8 cellular contexts compared by ENCODE assay signal in the genomic region with DNA sequence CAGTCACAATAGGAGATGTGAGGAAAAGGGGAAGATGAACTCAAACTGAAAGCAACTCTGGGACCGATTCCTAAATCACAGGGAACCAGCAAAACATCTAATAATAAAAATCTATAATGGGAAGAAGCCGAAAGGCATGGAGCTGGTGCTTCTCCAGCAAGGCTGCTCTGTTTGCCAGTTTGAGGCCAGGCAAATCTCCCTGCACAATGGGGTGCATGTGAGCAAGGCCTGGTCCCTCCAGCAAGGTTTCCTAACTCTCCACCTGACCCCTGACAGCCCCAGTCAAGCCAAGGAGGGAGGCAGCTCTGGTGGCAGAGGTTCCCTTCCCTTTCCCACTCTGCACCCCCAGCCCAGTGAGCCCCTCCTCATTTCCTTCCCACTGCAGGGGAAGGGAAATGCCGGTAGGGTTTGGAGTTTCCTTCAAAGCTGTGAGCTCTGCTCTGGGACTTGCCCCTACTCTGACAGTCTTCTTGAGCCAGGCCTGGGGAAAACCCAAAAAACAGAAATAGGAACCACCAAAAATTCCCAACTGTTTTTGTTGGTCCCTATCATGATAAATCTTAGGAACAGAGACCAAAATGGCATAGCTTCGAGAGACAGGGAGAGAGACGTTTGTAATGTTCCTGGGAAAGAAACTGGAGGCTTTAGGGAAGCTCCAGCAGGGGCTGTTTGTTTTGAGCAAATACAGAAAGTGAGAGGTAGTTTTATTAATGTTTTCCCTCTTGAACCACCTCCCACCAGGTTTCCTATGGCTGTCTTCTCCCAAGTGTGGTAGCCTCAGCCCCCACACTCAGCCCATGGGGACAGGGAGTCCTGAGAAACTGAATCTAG. TPM values are rescaled to one million over a fixed set of nuclear protein-coding genes. Genes with fewer than 3 reads are reported as not detected.
DNase-seq lines count a peak whose midpoint lies in the region; ATAC-seq and TF ChIP-seq lines count a peak whose summit lies in the region.

No MANE protein-coding gene starts in this region.

- peak overlapping the region; percentile 90 for H3K27ac Mint-ChIP-seq in T-helper 1 cell treated with Interleukin-12 subunit alpha and Interleukin-12 subunit beta and Interleukin-4 antibody, amounts not matched to agents 30 μg/mL and 1 μg/mL, for 36 hours

- no peak for TF ChIP-seq CTCF in right lobe of liver (IDR thresholded peaks at IDR 0.05)

- WGBS in right lobe of liver (ENCODE audit: insufficient coverage, low coverage, low lambda C conversion rate, missing lambda C conversion rate): 48% methylated on average over 4 of the region's 5 CpGs

- H3K27me3 Mint-ChIP-seq in T-helper 1 cell treated with Interleukin-12 subunit alpha and Interleukin-12 subunit beta and Interleukin-4 antibody, amounts not matched to agents 30 μg/mL and 1 μg/mL, for 36 hours (ENCODE audit: low read depth): no peaks in the 10 kb centered on the region

- H3K36me3 Mint-ChIP-seq in T-helper 1 cell treated with Interleukin-12 subunit alpha and Interleukin-12 subunit beta and Interleukin-4 antibody, amounts not matched to agents 30 μg/mL and 1 μg/mL, for 36 hours (ENCODE audit: low read depth): peaks cover 13% of the 10 kb centered on the region

- ATAC-seq in right lobe of liver (peak in 1 of 4 donors; percentile 12), HG03460 (IDR thresholded peaks at IDR 0.05; ENCODE audit: unreplicated experiment) (no peak), GM21786 (IDR thresholded peaks at IDR 0.05; ENCODE audit: unreplicated experiment) (no peak)

- peak overlapping the region; percentile 7 for H3K4me3 Mint-ChIP-seq in T-helper 1 cell treated with Interleukin-12 subunit alpha and Interleukin-12 subunit beta and Interleukin-4 antibody, amounts not matched to agents 30 μg/mL and 1 μg/mL, for 36 hours

- DNase-seq in T-helper 1 cell (no peak), adipocyte (ENCODE audit: low read depth) (no peak), right lobe of liver (no peak), NCI-H2107 treated with DMSO at 0.1 percent for 48 hours (lab: John Stamatoyannopoulos, UW; ENCODE audit: unreplicated experiment) (no peak)

- intact Hi-C loops in right lobe of liver (cut with DNase I): no loop called here

- H3K36me3 ChIP-seq in adipocyte (ENCODE audit: control insufficient read depth, insufficient read depth, low read length, severe bottlenecking) (no peaks in the 10 kb centered on the region), right lobe of liver (no peaks in the 10 kb centered on the region), subcutaneous abdominal adipose tissue (ENCODE audit: control insufficient read depth in 5 of 5, insufficient read depth in 5 of 5, low read length in 5 of 5) (no peaks in the 10 kb centered on the region)

- peak overlapping the region; percentile 74 for H3K9ac ChIP-seq in adipocyte (ENCODE audit: low read length)
- peak overlapping the region in 3 of 5 donors; percentile 66 to 81 (median 69) for H3K9ac ChIP-seq in subcutaneous abdominal adipose tissue (ENCODE audit: low read length in 5 of 5)

- peak overlapping the region; percentile 59 to 66 (median 65) for H3K27ac ChIP-seq in right lobe of liver
- H3K27ac ChIP-seq in subcutaneous abdominal adipose tissue (ENCODE audit: low read depth, low read length): peak overlapping the region; percentile 93

- no peak for TF ChIP-seq POLR2A in right lobe of liver (IDR thresholded peaks at IDR 0.05)

- peaks cover 42% of the 10 kb centered on the region for H3K4me1 ChIP-seq in adipocyte (ENCODE audit: control insufficient read depth, insufficient read depth, low read length)
- peaks cover 0 to 2% (median 0%) of the 10 kb centered on the region in 4 donors for H3K4me1 ChIP-seq in right lobe of liver
- H3K4me1 ChIP-seq in subcutaneous abdominal adipose tissue (ENCODE audit: control insufficient read depth in 5 of 5, insufficient read depth in 5 of 5, low read length in 5 of 5): peaks cover 26 to 76% (median 55%) of the 10 kb centered on the region in 5 donors

- H3K9me3 ChIP-seq in adipocyte (ENCODE audit: control insufficient read depth, low read length) (no peaks in the 10 kb centered on the region), right lobe of liver (no peaks in the 10 kb centered on the region), subcutaneous abdominal adipose tissue (ENCODE audit: control insufficient read depth in 5 of 5, low read length in 5 of 5) (no peaks in the 10 kb centered on the region)

- no peaks in the 10 kb centered on the region for H3K9me3 Mint-ChIP-seq in T-helper 1 cell treated with Interleukin-12 subunit alpha and Interleukin-12 subunit beta and Interleukin-4 antibody, amounts not matched to agents 30 μg/mL and 1 μg/mL, for 36 hours

- H3K4me3 ChIP-seq in adipocyte (ENCODE audit: low read length) (peak overlapping the region; percentile 23), right lobe of liver (no peak overlapping the region), subcutaneous abdominal adipose tissue (ENCODE audit: low read depth in 1 of 5, low read length in 5 of 5) (peak overlapping the region in 4 of 5 donors; percentile 1 to 36 (median 22))

- no peaks in the 10 kb centered on the region for H3K27me3 ChIP-seq in adipocyte (replicated peaks; ENCODE audit: control insufficient read depth, insufficient read depth, low read length)
- no peaks in the 10 kb centered on the region for H3K27me3 ChIP-seq in right lobe of liver
- no peaks in the 10 kb centered on the region for H3K27me3 ChIP-seq in subcutaneous abdominal adipose tissue (ENCODE audit: control insufficient read depth in 5 of 5, insufficient read depth in 4 of 5, low read length in 5 of 5)

- peaks cover 76% of the 10 kb centered on the region for H3K4me1 Mint-ChIP-seq in T-helper 1 cell treated with Interleukin-12 subunit alpha and Interleukin-12 subunit beta and Interleukin-4 antibody, amounts not matched to agents 30 μg/mL and 1 μg/mL, for 36 hours (ENCODE audit: low read depth)

RNA-seq across cellular contexts. Expression of a gene that starts 34.6 kb away (rescaled TPM):
- total RNA-seq in right lobe of liver: 1 to 10 TPM; 2.1 to 4.9 (median 2.9) TPM

RNA-seq across cellular contexts. Expression of a gene that starts 49.2 kb away (rescaled TPM):
- 1 to 10 TPM; 4.7 to 8.2 (median 6.3) TPM for total RNA-seq in right lobe of liver

Comparison
In these comparisons a context has a peak if more than half of its experiments do, and no peak if none do; other contexts are left out.
1. H3K4me3 ChIP-seq: peak in adipocyte (single experiment) and subcutaneous abdominal adipose tissue (4 of 5); none in right lobe of liver (0 of 3).